In genomic region chr5:97418472-97418871, GRCh38 we compare ENCODE assay signal across 19 cellular contexts.
DNase-seq lines count a peak whose midpoint lies in the region; ATAC-seq and TF ChIP-seq lines count a peak whose summit lies in the region.
"Had no signal": no experiment of that assay in that cellular context is flagged by ENCODE, and none has a peak within 500 bp of the region (broad histone marks: within the 10 kb centered on the region; RNA-seq: fewer than 3 reads in every experiment).

No MANE protein-coding gene starts in this region.

- peak; percentile 65 for ATAC-seq in GM19043 (IDR thresholded peaks at IDR 0.05; ENCODE audit: low read depth, unreplicated experiment)
- ATAC-seq in HG02623 (IDR thresholded peaks at IDR 0.05; ENCODE audit: unreplicated experiment), result peak; percentile 62
- ATAC-seq in HG03442 (IDR thresholded peaks at IDR 0.05; ENCODE audit: unreplicated experiment), result peak; percentile 67
- no peak for ATAC-seq in esophagus mucosa

- H3K4me3 ChIP-seq in GM12864 (ENCODE audit: low read depth, low read length), result no peak overlapping the region
- H3K4me3 ChIP-seq: cardiac muscle cell, uterus had no signal

- TF ChIP-seq CTCF in GM12864 (IDR thresholded peaks at IDR 0.05; ENCODE audit: low read depth, low read length, missing control alignments), result no peak

- DNase-seq in GM12864 (ENCODE audit: low read depth) (peak; percentile 30), NCI-H2081 treated with DMSO at 0.1 percent for 48 hours (lab: John Stamatoyannopoulos, UW) (no peak), SW 1271 (lab: John Stamatoyannopoulos, UW) (no peak)
- no peak for DNase-seq in activated CD4-positive, alpha-beta T cell treated with anti-CD3 and anti-CD28 coated beads for 4 hours
- DNase-seq: 8988T; activated CD4-positive, alpha-beta T cell treated with anti-CD3 and anti-CD28 coated beads, Interleukin-2, amount 10 ng/mL, durations not matched to agents 7 days and 5 days; COR-L47; dermis blood vessel endothelial cell; HCEC 1CT; IMR-90; NCI-H1930; NCI-H446 treated with DMSO at 0.1 percent for 48 hours; stimulated activated CD4-positive, alpha-beta T cell treated with anti-CD3 and anti-CD28 coated beads, Interleukin-4, amount 100 ng/mL, for 4 hours; uterus had no signal
